15 cellular contexts compared by ENCODE assay signal in the genomic region with DNA sequence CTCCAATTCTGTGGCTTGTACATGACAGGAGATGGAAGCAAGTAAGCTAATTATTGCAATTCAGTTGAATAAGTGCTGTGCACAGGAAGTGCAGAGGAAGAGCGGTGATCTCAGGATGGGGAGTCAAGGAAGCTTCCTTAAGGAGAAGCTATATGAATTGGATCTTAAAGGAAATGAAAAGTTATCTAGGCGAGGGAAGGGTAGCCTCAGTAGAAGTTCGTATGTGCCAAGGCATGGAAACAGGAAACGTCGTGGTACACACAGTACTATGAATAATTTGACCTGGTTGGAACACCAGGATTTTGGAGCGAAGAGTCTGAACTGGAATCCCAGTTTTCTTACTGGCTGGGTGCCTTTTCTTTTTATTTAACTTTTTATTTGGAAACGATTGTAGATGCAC. TPM values are rescaled to one million over a fixed set of nuclear protein-coding genes. Genes with fewer than 3 reads are reported as not detected.
DNase-seq lines count a peak whose midpoint lies in the region; ATAC-seq and TF ChIP-seq lines count a peak whose summit lies in the region.
"Had no signal": no experiment of that assay in that cellular context is flagged by ENCODE, and none has a peak within 500 bp of the region (broad histone marks: within the 10 kb centered on the region; RNA-seq: fewer than 3 reads in every experiment).

No MANE protein-coding gene starts in this region.

- peaks cover 54% of the 10 kb centered on the region for H3K4me1 ChIP-seq in BLaER1
- H3K4me1 ChIP-seq in CD8-positive, alpha-beta T cell (ENCODE audit: insufficient read depth, low read length), result no peaks in the 10 kb centered on the region

- peaks cover 86% of the 10 kb centered on the region for H3K36me3 Mint-ChIP-seq in CD8-positive, alpha-beta T cell
- peaks cover 74% of the 10 kb centered on the region for H3K36me3 Mint-ChIP-seq in effector memory CD8-positive, alpha-beta T cell (ENCODE audit: insufficient read depth)
- peaks cover 90% of the 10 kb centered on the region for H3K36me3 Mint-ChIP-seq in nephron progenitor cell (ENCODE audit: low read depth)

- POLR2A ChIA-PET in CD8-positive, alpha-beta T cell (lab: Charles Lee), result interaction anchor here (0.6 to 1.2 kb wide), 2 partner anchors 32 to 126 kb away, joined by 3 to 4 read pairs; no protein-coding TSS in a partner anchor

- peaks cover 34% of the 10 kb centered on the region for H3K4me1 Mint-ChIP-seq in CD8-positive, alpha-beta T cell (ENCODE audit: low read depth)
- H3K4me1 Mint-ChIP-seq in effector memory CD8-positive, alpha-beta T cell (ENCODE audit: low read depth in 2 of 2), result peaks cover 34 to 38% of the 10 kb centered on the region in 2 donors
- H3K4me1 Mint-ChIP-seq in nephron progenitor cell, result peaks cover 20% of the 10 kb centered on the region

- H3K27ac ChIP-seq in BLaER1, result no peak overlapping the region
- H3K27ac ChIP-seq in CD8-positive, alpha-beta T cell (ENCODE audit: low read depth, low read length), result no peak overlapping the region
- H3K27ac ChIP-seq: HL-60 had no signal

- no peaks in the 10 kb centered on the region; the same call in 1 of the 2 replicates for H3K9me3 ChIP-seq in BLaER1
- H3K9me3 ChIP-seq in CD8-positive, alpha-beta T cell (ENCODE audit: low read length), result no peaks in the 10 kb centered on the region
- H3K9me3 ChIP-seq: left lung had no signal

- H4K20me1 ChIP-seq in BLaER1, result peaks cover 93% of the 10 kb centered on the region

- no peaks in the 10 kb centered on the region for H3K27me3 ChIP-seq in BLaER1
- no peaks in the 10 kb centered on the region for H3K27me3 ChIP-seq in CD8-positive, alpha-beta T cell (ENCODE audit: insufficient read depth, low read length)
- H3K27me3 ChIP-seq: left lung had no signal

- no peak for DNase-seq in CD8-positive, alpha-beta T cell
- no peak for DNase-seq in effector memory CD8-positive, alpha-beta T cell
- DNase-seq in nephron progenitor cell (no peak), DMS 273 (lab: John Stamatoyannopoulos, UW; ENCODE audit: unreplicated experiment) (no peak), GM13976 (ENCODE audit: low spot score) (no peak), SW 1271 (lab: John Stamatoyannopoulos, UW) (no peak)
- DNase-seq in central memory CD4-positive, alpha-beta T cell, result no peak
- DNase-seq: activated CD4-positive, alpha-beta T cell treated with anti-CD3 and anti-CD28 coated beads, Interleukin-2, amount 50 U/mL, for 1 hour; KG1; left lung; NCI-H1092 treated with DMSO at 0.1 percent for 48 hours; NCI-H82 had no signal

- no peak for TF ChIP-seq CTCF in CD8-positive, alpha-beta T cell (IDR thresholded peaks at IDR 0.05)
- TF ChIP-seq CTCF in nephron progenitor cell (IDR thresholded peaks at IDR 0.05) (no peak), GM13976 (IDR thresholded peaks at IDR 0.05; ENCODE audit: borderline replicate concordance, control extremely low read depth, extremely low read depth, insufficient read depth, missing control alignments) (no peak)

- no peak for ATAC-seq in CD8-positive, alpha-beta T cell
- no peak for ATAC-seq in effector memory CD8-positive, alpha-beta T cell (replicated peaks)
- ATAC-seq: left lung had no signal

- H3K9me3 Mint-ChIP-seq in CD8-positive, alpha-beta T cell, result no peaks in the 10 kb centered on the region
- H3K9me3 Mint-ChIP-seq in effector memory CD8-positive, alpha-beta T cell, result no peaks in the 10 kb centered on the region
- no peaks in the 10 kb centered on the region for H3K9me3 Mint-ChIP-seq in nephron progenitor cell
- H3K9me3 Mint-ChIP-seq: activated T-helper 2 cell treated with anti-CD3 and anti-CD28 coated beads, Interferon-gamma antibody, Interleukin-2, Interleukin-4, amounts not matched to agents 10 μg/mL and 5 μg/mL and 100 μg/mL, durations not matched to agents 14 hours and 24 hours and 36 hours had no signal

- H3K4me3 ChIP-seq in BLaER1, result no peak overlapping the region
- no peak overlapping the region for H3K4me3 ChIP-seq in CD8-positive, alpha-beta T cell (ENCODE audit: low read depth, low read length)
- H3K4me3 ChIP-seq: left lung had no signal

- H3K4me3 Mint-ChIP-seq in CD8-positive, alpha-beta T cell, result no peak overlapping the region
- no peak overlapping the region for H3K4me3 Mint-ChIP-seq in effector memory CD8-positive, alpha-beta T cell
- H3K4me3 Mint-ChIP-seq in nephron progenitor cell, result no peak overlapping the region

- H3K27me3 Mint-ChIP-seq in CD8-positive, alpha-beta T cell (ENCODE audit: low read depth), result no peaks in the 10 kb centered on the region
- no peaks in the 10 kb centered on the region for H3K27me3 Mint-ChIP-seq in effector memory CD8-positive, alpha-beta T cell
- no peaks in the 10 kb centered on the region for H3K27me3 Mint-ChIP-seq in nephron progenitor cell (ENCODE audit: low read depth, poor library complexity)

- intact Hi-C loops in CD8-positive, alpha-beta T cell (cut with DNase I, micrococcal nuclease), result no loop called here

- H3K36me3 ChIP-seq in BLaER1, result peaks cover 97% of the 10 kb centered on the region
- H3K36me3 ChIP-seq in CD8-positive, alpha-beta T cell (ENCODE audit: insufficient read depth, low read length), result peaks cover 5% of the 10 kb centered on the region

- H3K4me2 ChIP-seq in BLaER1, result peak overlapping the region; percentile 26; the same call in 1 of the 2 replicates

- in situ Hi-C loops in GM13976 (cut with MboI; ENCODE audit: low sequenced_read_pairs, unreplicated experiment), result no loop called here

- no peak overlapping the region for H3K9ac ChIP-seq in BLaER1

- CTCF ChIA-PET in CD8-positive, alpha-beta T cell (lab: Charles Lee), result interaction anchor here (1.0 to 1.5 kb wide), 3 partner anchors 38 to 120 kb away, joined by 3 to 8 read pairs (median 4); no protein-coding TSS in a partner anchor

- H3K27ac Mint-ChIP-seq in CD8-positive, alpha-beta T cell, result peak overlapping the region; percentile 67
- H3K27ac Mint-ChIP-seq in effector memory CD8-positive, alpha-beta T cell, result peak overlapping the region; percentile 9 to 50
- H3K27ac Mint-ChIP-seq in nephron progenitor cell, result peak overlapping the region; percentile 13
- H3K27ac Mint-ChIP-seq: activated T-helper 2 cell treated with anti-CD3 and anti-CD28 coated beads, Interferon-gamma antibody, Interleukin-2, Interleukin-4, amounts not matched to agents 10 μg/mL and 5 μg/mL and 100 μg/mL, durations not matched to agents 14 hours and 24 hours and 36 hours had no signal

RNA-seq across cellular contexts. Expression of gene ST6GAL1, which starts 39.3 kb away (rescaled TPM):
- 10 to 100 TPM; 23.1 to 28.5 TPM for total RNA-seq in CD8-positive, alpha-beta T cell

Comparison
In these comparisons a context has a peak if more than half of its experiments do, and no peak if none do; other contexts are left out.
1. H3K27ac Mint-ChIP-seq: peak in every context shown above with its lines; median percentile 67 in CD8-positive, alpha-beta T cell; 30 in effector memory CD8-positive, alpha-beta T cell; 13 in nephron progenitor cell.